13 cellular contexts compared by ENCODE assay signal in the genomic region with DNA sequence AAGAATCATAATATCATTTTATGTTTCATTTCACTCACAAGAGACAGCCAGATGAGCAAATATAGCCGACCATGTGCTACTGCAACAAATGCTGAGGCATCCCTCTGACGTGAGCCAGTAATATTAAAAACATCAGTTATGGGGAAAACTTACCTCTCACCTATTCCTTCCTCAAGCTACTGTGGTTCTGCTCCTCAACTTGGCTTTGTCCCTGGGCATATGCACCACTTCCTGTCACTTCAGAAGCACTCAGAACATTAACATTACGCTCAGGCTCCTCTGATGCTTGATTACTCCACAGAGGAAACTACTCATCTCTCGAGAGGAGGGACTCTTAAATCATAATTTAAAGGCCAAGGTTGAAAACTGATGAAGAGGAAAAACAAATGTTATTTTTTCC.
DNase-seq lines count a peak whose midpoint lies in the region; ATAC-seq and TF ChIP-seq lines count a peak whose summit lies in the region.
"Had no signal": no experiment of that assay in that cellular context is flagged by ENCODE, and none has a peak within 500 bp of the region (broad histone marks: within the 10 kb centered on the region; RNA-seq: fewer than 3 reads in every experiment).

No MANE protein-coding gene starts in this region.

- no peaks in the 10 kb centered on the region for H3F3A ChIP-seq in PC-9 (ENCODE audit: insufficient read depth, low read depth)

- H3K9me3 ChIP-seq in PC-9 (ENCODE audit: insufficient read depth, low read depth) (peaks cover 9% of the 10 kb centered on the region; the same call in 1 of the 2 replicates), psoas muscle (no peaks in the 10 kb centered on the region)
- H3K9me3 ChIP-seq: colonic mucosa had no signal

- peaks cover 11% of the 10 kb centered on the region for H3K4me1 Mint-ChIP-seq in glutamatergic neuron (ENCODE audit: low read depth, unreplicated experiment)
- H3K4me1 Mint-ChIP-seq: CD14-positive monocyte had no signal

- peak overlapping the region; percentile 52 for H3K4me3 Mint-ChIP-seq in glutamatergic neuron (ENCODE audit: unreplicated experiment)
- H3K4me3 Mint-ChIP-seq: CD14-positive monocyte had no signal

- H3K27me3 Mint-ChIP-seq in glutamatergic neuron (ENCODE audit: unreplicated experiment) = peaks cover 2% of the 10 kb centered on the region

- CTCF ChIA-PET in PC-9 (lab: Charles Lee) = no interaction called here

- H3K36me3 ChIP-seq in PC-9 (ENCODE audit: low read depth) (no peaks in the 10 kb centered on the region), psoas muscle (ENCODE audit: insufficient read depth in 1 of 2, low read depth in 1 of 2) (no peaks in the 10 kb centered on the region)
- H3K36me3 ChIP-seq: colonic mucosa had no signal

- H3K79me2 ChIP-seq in PC-9 (ENCODE audit: low read depth) = no peaks in the 10 kb centered on the region

- H3K9me2 ChIP-seq in PC-9 (ENCODE audit: insufficient read depth) = no peaks in the 10 kb centered on the region; the same call in 1 of the 2 replicates

- WGBS in psoas muscle, 3 donors = 22 to 32% (median 29%) methylated on average over 4 of the region's 4 CpGs

- H3K4me3 ChIP-seq in Jurkat, Clone E6-1 (ENCODE audit: low read length) = no peak overlapping the region
- H3K4me3 ChIP-seq in PC-9 (no peak overlapping the region), psoas muscle (no peak overlapping the region)
- H3K4me3 ChIP-seq: colonic mucosa had no signal

- no peak overlapping the region for H3K27ac ChIP-seq in PC-9
- H3K27ac ChIP-seq in psoas muscle = no peak overlapping the region
- H3K27ac ChIP-seq: colonic mucosa had no signal

- peaks cover 7% of the 10 kb centered on the region for H3K9me3 Mint-ChIP-seq in glutamatergic neuron (ENCODE audit: unreplicated experiment)

- H3K36me3 Mint-ChIP-seq in glutamatergic neuron (ENCODE audit: unreplicated experiment) = no peaks in the 10 kb centered on the region
- H3K36me3 Mint-ChIP-seq: CD14-positive monocyte had no signal

- no peaks in the 10 kb centered on the region for H4K20me1 ChIP-seq in PC-9 (ENCODE audit: insufficient read depth)

- TF ChIP-seq CTCF in PC-9 (conservative IDR thresholded peaks at IDR 0.05) (no peak), glutamatergic neuron (IDR thresholded peaks at IDR 0.05; ENCODE audit: partially characterized antibody, unreplicated experiment) (no peak), psoas muscle (IDR thresholded peaks at IDR 0.05) (no peak)

- POLR2A ChIA-PET in PC-9 (lab: Charles Lee; ENCODE audit: unreplicated experiment) = no interaction called here

- ATAC-seq in Right ventricle myocardium superior (ENCODE audit: poor library complexity) (no peak), HG03565 (IDR thresholded peaks at IDR 0.05; ENCODE audit: unreplicated experiment) (no peak), psoas muscle (no peak)

- H3K27ac Mint-ChIP-seq in glutamatergic neuron (ENCODE audit: unreplicated experiment) = peak overlapping the region; percentile 95
- H3K27ac Mint-ChIP-seq: CD14-positive monocyte had no signal

- no peaks in the 10 kb centered on the region for H3K27me3 ChIP-seq in PC-9 (ENCODE audit: insufficient read depth, low read depth)
- H3K27me3 ChIP-seq in psoas muscle (ENCODE audit: insufficient read depth in 3 of 3, low read length in 2 of 3) = no peaks in the 10 kb centered on the region
- H3K27me3 ChIP-seq: colonic mucosa had no signal

- H3K4me1 ChIP-seq in PC-9 (replicated peaks; ENCODE audit: insufficient read depth) (no peaks in the 10 kb centered on the region), psoas muscle (no peaks in the 10 kb centered on the region)
- H3K4me1 ChIP-seq: colonic mucosa had no signal

- no peak overlapping the region for H3K4me2 ChIP-seq in PC-9

- BruUV-seq in PC-9 (replicated peaks; lab: Mats Ljungman, UMichigan) = no TSS peak

- intact Hi-C loops in PC-9 (cut with micrococcal nuclease; ENCODE audit: unreplicated experiment) (no loop called here), Right ventricle myocardium superior (cut with DNase I) (no loop called here), psoas muscle (cut with DNase I) (no loop called here)

- H2AFZ ChIP-seq in PC-9 = 0 out of 2 replicates have a peak overlapping the region, but pooled peaks have one; percentile 26

- peak; percentile 8 for DNase-seq in COR-L47 (lab: John Stamatoyannopoulos, UW)
- peak; percentile 2 for DNase-seq in Jurkat, Clone E6-1 (ENCODE audit: low read depth, low spot score)
- DNase-seq in PC-9 = no peak
- DNase-seq in glutamatergic neuron = no peak
- no peak for DNase-seq in T-helper 1 cell
- no peak for DNase-seq in Right ventricle myocardium superior
- DNase-seq in psoas muscle = no peak
- DNase-seq: activated naive CD4-positive, alpha-beta T cell treated with Interleukin-2 at 50 U/mL for 16 hours; colonic mucosa; Karpas-422; stimulated activated naive CD4-positive, alpha-beta T cell had no signal

Comparison
In these comparisons a context has a peak if more than half of its experiments do, and no peak if none do; other contexts are left out.
1. DNase-seq: peak in COR-L47 (single experiment) and Jurkat, Clone E6-1 (single experiment); none in PC-9 (0 of 2), glutamatergic neuron (single experiment), T-helper 1 cell (0 of 5), Right ventricle myocardium superior (single experiment) and psoas muscle (0 of 2).